In the genomic region with DNA sequence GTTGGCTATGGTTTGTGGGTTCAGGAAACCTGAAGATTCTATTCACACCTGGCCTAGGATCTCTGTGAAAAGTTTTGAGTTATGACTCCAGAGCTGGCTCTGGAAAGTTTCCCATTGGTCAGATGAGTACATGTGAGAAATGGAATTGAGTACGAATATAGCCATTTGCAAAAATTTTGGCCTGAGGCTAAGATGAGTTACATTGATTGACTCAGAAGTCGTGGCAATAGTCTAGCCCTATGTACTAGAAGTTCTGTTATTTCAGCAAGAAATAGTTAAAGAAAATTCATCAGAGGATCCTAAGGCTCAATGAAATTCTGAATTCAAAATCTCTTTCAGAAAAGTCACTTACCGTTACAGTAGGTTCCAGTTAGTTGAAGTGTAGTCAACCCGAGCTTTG, we compare ENCODE assay signal across 26 cellular contexts.
"Had no signal": no experiment of that assay in that cellular context is flagged by ENCODE, and none has a peak within 500 bp of the region (broad histone marks: within the 10 kb centered on the region; RNA-seq: fewer than 3 reads in every experiment).

No MANE protein-coding gene starts in this region.

- FAIRE-seq: colon had no signal

- H3K79me2 ChIP-seq: parathyroid adenoma had no signal

- DNase-seq: dorsolateral prefrontal cortex; effector CD4-positive, alpha-beta T cell; foreskin fibroblast; glutamatergic neuron; hypothalamus; immature natural killer cell; islet precursor cell; mesendoderm; midbrain; naive thymus-derived CD4-positive, alpha-beta T cell; stimulated activated CD4-positive, alpha-beta T cell treated with anti-CD3 and anti-CD28 coated beads, Interleukin-12 subunit alpha, Interleukin-12 subunit beta, amount 100 ng/mL, for 4 hours; stimulated activated CD4-positive, alpha-beta T cell treated with anti-CD3 and anti-CD28 coated beads, Interleukin-1b, Interleukin-23, amount 100 ng/mL, for 48 hours; stimulated activated CD4-positive, alpha-beta T cell treated with anti-CD3 and anti-CD28 coated beads, Interleukin-4, amount 100 ng/mL, for 1 hour; stimulated activated CD8-positive, alpha-beta memory T cell treated with anti-CD3 and anti-CD28 coated beads, Interleukin-4, amount 100 ng/mL, for 48 hours; stimulated activated naive CD4-positive, alpha-beta T cell; stimulated activated naive CD8-positive, alpha-beta T cell treated with anti-CD3 and anti-CD28 coated beads, Interleukin-15, amount 100 ng/mL, for 72 hours; thyroid gland had no signal

- H3K27ac ChIP-seq: dorsolateral prefrontal cortex, epithelial cell of prostate, neural progenitor cell, parathyroid adenoma, right atrium auricular region had no signal

- H3K4me2 ChIP-seq: neural progenitor cell, smooth muscle cell had no signal

- H2AFZ ChIP-seq: neural progenitor cell, parathyroid adenoma had no signal

- ATAC-seq: esophagus mucosa; naive thymus-derived CD4-positive, alpha-beta T cell; sciatic nerve; stimulated activated naive CD8-positive, alpha-beta T cell treated with anti-CD3 and anti-CD28 coated beads, Interleukin-15, amount 100 ng/mL, for 72 hours had no signal

- H3K36me3 ChIP-seq: neural progenitor cell, right atrium auricular region, thyroid gland had no signal

- H3K9ac ChIP-seq: neural progenitor cell, parathyroid adenoma had no signal

- H3K4me3 ChIP-seq: dorsolateral prefrontal cortex, lung, neural progenitor cell, right atrium auricular region, smooth muscle cell, thyroid gland had no signal

- H3K27me3 ChIP-seq: dorsolateral prefrontal cortex, neural progenitor cell, right atrium auricular region, thyroid gland had no signal

- H3K9me3 ChIP-seq: right atrium auricular region, thyroid gland had no signal

- H3K4me1 ChIP-seq: parathyroid adenoma had no signal
